In the genomic region with DNA sequence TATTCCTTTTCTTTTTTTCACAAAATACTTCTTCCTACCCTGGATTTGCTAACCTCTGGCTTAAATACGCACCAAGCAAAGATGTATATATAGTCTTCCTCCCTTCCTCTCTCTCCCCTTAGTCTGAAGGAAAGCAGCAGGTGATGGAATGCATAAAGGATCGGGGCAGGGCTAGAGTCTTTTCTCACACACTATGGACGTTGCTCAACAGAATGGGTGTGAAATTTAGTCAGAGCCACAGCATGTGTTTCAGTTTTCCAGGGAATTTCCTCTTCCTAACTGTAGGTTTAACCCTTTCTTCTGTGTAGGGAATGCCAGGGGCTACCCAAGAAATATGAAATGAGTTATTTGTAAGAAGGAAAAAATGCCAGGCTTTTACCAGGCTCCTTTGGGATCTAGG, we compare ENCODE assay signal across 28 cellular contexts.
DNase-seq lines count a peak whose midpoint lies in the region; ATAC-seq, FAIRE-seq and TF ChIP-seq lines count a peak whose summit lies in the region.
"Had no signal": no experiment of that assay in that cellular context is flagged by ENCODE, and none has a peak within 500 bp of the region (broad histone marks: within the 10 kb centered on the region; RNA-seq: fewer than 3 reads in every experiment).

No MANE protein-coding gene starts in this region.

- no peaks in the 10 kb centered on the region for H3K9me3 Mint-ChIP-seq in endodermal cell
- H3K9me3 Mint-ChIP-seq: activated CD4-positive, alpha-beta memory T cell treated with anti-CD3 and anti-CD28 coated beads for 36 hours; CD4-positive, alpha-beta T cell; mesothelial cell of epicardium; nephron progenitor cell had no signal

- DNase-seq in AG20443 (ENCODE audit: low spot score) (peak; percentile 61), NCI-H226 (peak; percentile 66), endodermal cell (peak; percentile 57), mesenchymal stem cell (peak; percentile 66), GM12892 (ENCODE audit: insufficient read length) (no peak), superior temporal gyrus (ENCODE audit: extremely low spot score) (no peak)
- no peak for DNase-seq in stimulated activated CD4-positive, alpha-beta T cell treated with anti-CD3 and anti-CD28 coated beads, Interleukin-2, amount 100 ng/mL, for 24 hours
- DNase-seq: activated CD4-positive, alpha-beta memory T cell treated with anti-CD3 and anti-CD28 coated beads for 36 hours; activated CD4-positive, CD25-positive, alpha-beta regulatory T cell; activated gamma-delta T cell treated with Interleukin-2 at 50 U/mL for 16 hours; activated T-cell treated with anti-CD3 and anti-CD28 coated beads for 4 hours; CD4-positive, alpha-beta T cell; DMS153; effector CD8-positive, alpha-beta T cell; GF-D8; NCI-H1092 treated with DMSO at 0.1 percent for 48 hours; NCI-H2081 treated with DMSO at 0.1 percent for 48 hours; nephron progenitor cell; NK-92 treated with Interleukin-12 subunit alpha and Interleukin-12 subunit beta, amount 100 ng/mL, for 24 hours; stimulated activated CD4-positive, alpha-beta T cell treated with anti-CD3 and anti-CD28 coated beads, Interleukin-1b, Interleukin-23, amount 100 ng/mL, for 48 hours; stimulated activated naive CD4-positive, alpha-beta T cell treated with Interleukin-2 at 50 U/mL for 16 hours; T-helper 9 cell; thyroid gland had no signal

- no peak overlapping the region for H3K4me3 ChIP-seq in endodermal cell (ENCODE audit: low read length)
- no peak overlapping the region for H3K4me3 ChIP-seq in mesenchymal stem cell (ENCODE audit: insufficient read depth in 1 of 2, low read depth in 1 of 2, low read length in 2 of 2)
- H3K4me3 ChIP-seq: GM12878, thyroid gland had no signal

- H2BK15ac ChIP-seq in mesenchymal stem cell (ENCODE audit: low read depth, poor library complexity, severe bottlenecking), result no peak overlapping the region

- no peak overlapping the region for H3K4me2 ChIP-seq in mesenchymal stem cell (ENCODE audit: low read length, poor library complexity, severe bottlenecking)

- no peak for FAIRE-seq in GM12892 (lab: Jason Lieb, UNC)
- FAIRE-seq: GM12878, H54 had no signal

- H3K27me3 ChIP-seq in endodermal cell (ENCODE audit: control insufficient read depth, insufficient read depth, low read length, poor library complexity, severe bottlenecking), result no peaks in the 10 kb centered on the region
- H3K27me3 ChIP-seq in mesenchymal stem cell (ENCODE audit: control insufficient read depth in 1 of 2, insufficient read depth in 1 of 2, low read length in 2 of 2), result no peaks in the 10 kb centered on the region
- H3K27me3 ChIP-seq: thyroid gland had no signal

- H3K23ac ChIP-seq in mesenchymal stem cell (ENCODE audit: low read length in 2 of 2), result no peak overlapping the region

- H3K4ac ChIP-seq in mesenchymal stem cell (ENCODE audit: low read depth in 1 of 2, low read length in 2 of 2), result no peak overlapping the region

- ATAC-seq in GM21717 (IDR thresholded peaks at IDR 0.05; ENCODE audit: unreplicated experiment), result no peak
- ATAC-seq: GM12878, SK-N-SH treated with all-trans-retinoic acid at 6 μM for 48 hours had no signal

- peaks cover 3% of the 10 kb centered on the region for H3K36me3 Mint-ChIP-seq in endodermal cell (ENCODE audit: low read depth)

- H4K91ac ChIP-seq in mesenchymal stem cell (ENCODE audit: low read length), result no peak overlapping the region

- no peak overlapping the region for H2AFZ ChIP-seq in mesenchymal stem cell (ENCODE audit: low read depth, low read length)

- peaks cover 14% of the 10 kb centered on the region for H3K79me1 ChIP-seq in mesenchymal stem cell (replicated peaks; ENCODE audit: low read length, poor library complexity, severe bottlenecking)

- no peak for TF ChIP-seq POLR2A in GM12892 (IDR thresholded peaks at IDR 0.05; ENCODE audit: low read depth, low read length)

- H3K4me1 ChIP-seq in endodermal cell (ENCODE audit: control insufficient read depth, insufficient read depth, low read length) (no peaks in the 10 kb centered on the region), mesenchymal stem cell (ENCODE audit: control insufficient read depth, insufficient read depth, low read depth, low read length) (peaks cover 9% of the 10 kb centered on the region)

- H3K27ac ChIP-seq in endodermal cell (ENCODE audit: low read depth, low read length), result no peak overlapping the region
- no peak overlapping the region for H3K27ac ChIP-seq in mesenchymal stem cell (ENCODE audit: low read length, poor library complexity, severe bottlenecking)
- H3K27ac ChIP-seq: thyroid gland had no signal

- no peak for TF ChIP-seq CTCF in endodermal cell (conservative IDR thresholded peaks at IDR 0.05)

- H3K14ac ChIP-seq in mesenchymal stem cell (ENCODE audit: low read length in 2 of 2), result no peak overlapping the region

- peaks cover 3% of the 10 kb centered on the region for H3K36me3 ChIP-seq in endodermal cell (ENCODE audit: control insufficient read depth, insufficient read depth, low read length)
- peaks cover 2 to 6% of the 10 kb centered on the region in 2 experiments for H3K36me3 ChIP-seq in mesenchymal stem cell (ENCODE audit: control insufficient read depth in 1 of 2, insufficient read depth in 2 of 2, low read depth in 1 of 2, low read length in 2 of 2)
- H3K36me3 ChIP-seq: thyroid gland had no signal

- H3K4me3 Mint-ChIP-seq in endodermal cell, result no peak overlapping the region
- H3K4me3 Mint-ChIP-seq: activated CD4-positive, alpha-beta memory T cell treated with anti-CD3 and anti-CD28 coated beads for 36 hours; CD4-positive, alpha-beta T cell; mesothelial cell of epicardium; nephron progenitor cell had no signal

- H3K4me1 Mint-ChIP-seq in endodermal cell, result peaks cover 6% of the 10 kb centered on the region

- H3K9ac ChIP-seq in endodermal cell (ENCODE audit: extremely low read depth, low read length, poor library complexity, severe bottlenecking), result no peak overlapping the region
- H3K9ac ChIP-seq in mesenchymal stem cell (ENCODE audit: low read length), result no peak overlapping the region

- no peak overlapping the region for H2BK12ac ChIP-seq in mesenchymal stem cell (ENCODE audit: low read length in 2 of 2)

- H2BK5ac ChIP-seq in mesenchymal stem cell (ENCODE audit: low read depth, low read length, poor library complexity, severe bottlenecking), result no peak overlapping the region

- H3K18ac ChIP-seq in mesenchymal stem cell (ENCODE audit: low read depth in 1 of 2, low read length in 2 of 2), result no peak overlapping the region

- H3K27me3 Mint-ChIP-seq in endodermal cell (ENCODE audit: insufficient read depth), result no peaks in the 10 kb centered on the region
- H3K27me3 Mint-ChIP-seq: activated CD4-positive, alpha-beta memory T cell treated with anti-CD3 and anti-CD28 coated beads for 36 hours; CD4-positive, alpha-beta T cell had no signal

- H2BK120ac ChIP-seq in mesenchymal stem cell (ENCODE audit: low read depth, low read length), result no peak overlapping the region

- no peak overlapping the region for H4K8ac ChIP-seq in mesenchymal stem cell (ENCODE audit: low read length)

- peak overlapping the region; percentile 38 for H2AK5ac ChIP-seq in mesenchymal stem cell (ENCODE audit: low read length, severe bottlenecking)

- no peaks in the 10 kb centered on the region for H3K9me3 ChIP-seq in endodermal cell (ENCODE audit: control insufficient read depth, low read length)
- H3K9me3 ChIP-seq in mesenchymal stem cell (ENCODE audit: control insufficient read depth, low read length), result no peaks in the 10 kb centered on the region
- H3K9me3 ChIP-seq: thyroid gland had no signal

- WGBS in endodermal cell (ENCODE audit: insufficient coverage in 1 of 2, insufficient read length in 1 of 2), 2 experiments, result 0 to 51% methylated on average over 1 to 3 of the region's 3 CpGs
- 42% methylated on average over 2 of the region's 3 CpGs for WGBS in mesenchymal stem cell

- H3K27ac Mint-ChIP-seq in endodermal cell, result no peak overlapping the region
- H3K27ac Mint-ChIP-seq: activated CD4-positive, alpha-beta memory T cell treated with anti-CD3 and anti-CD28 coated beads for 36 hours; CD4-positive, alpha-beta T cell; mesothelial cell of epicardium; nephron progenitor cell had no signal

Comparison
In these comparisons a context has a peak if more than half of its experiments do, and no peak if none do; other contexts are left out.
1. DNase-seq: peak in AG20443 (single experiment), NCI-H226 (single experiment), endodermal cell (single experiment) and mesenchymal stem cell (single experiment); none in GM12892 (single experiment), stimulated activated CD4-positive, alpha-beta T cell treated with anti-CD3 and anti-CD28 coated beads, Interleukin-2, amount 100 ng/mL, for 24 hours (0 of 2) and superior temporal gyrus (single experiment).